20 cellular contexts compared by ENCODE assay signal in genomic region chr6:28078050-28078449, GRCh38. TPM values are rescaled to one million over a fixed set of nuclear protein-coding genes. Genes with fewer than 3 reads are reported as not detected.
A peak's percentile ranks its signal among the peaks of the same experiment; 100 is the strongest.
DNase-seq lines count a peak whose midpoint lies in the region; ATAC-seq and TF ChIP-seq lines count a peak whose summit lies in the region.
"Had no signal": no experiment of that assay in that cellular context is flagged by ENCODE, and none has a peak within 500 bp of the region (broad histone marks: within the 10 kb centered on the region; RNA-seq: fewer than 3 reads in every experiment).

No MANE protein-coding gene starts in this region.

- peaks cover 15% of the 10 kb centered on the region for H3K4me1 ChIP-seq in CD8-positive, alpha-beta memory T cell (ENCODE audit: insufficient read depth, low read length)
- peaks cover 0 to 15% (median 9%) of the 10 kb centered on the region in 4 donors for H3K4me1 ChIP-seq in tibial nerve
- peaks cover 7% of the 10 kb centered on the region for H3K4me1 ChIP-seq in suprapubic skin

- H3K36me3 Mint-ChIP-seq in CD8-positive, alpha-beta memory T cell: peaks cover 0 to 9% (median 0%) of the 10 kb centered on the region in 3 donors
- peaks cover 4% of the 10 kb centered on the region for H3K36me3 Mint-ChIP-seq in activated T-helper 1 cell treated with anti-CD3 and anti-CD28 coated beads, Interleukin-12 subunit alpha, Interleukin-12 subunit beta, Interleukin-2, Interleukin-4 antibody, amounts not matched to agents 30 ng/mL and 10 ng/mL and 1 ng/mL, durations not matched to agents 14 hours and 24 hours and 36 hours (ENCODE audit: low read depth)
- no peaks in the 10 kb centered on the region for H3K36me3 Mint-ChIP-seq in naive thymus-derived CD8-positive, alpha-beta T cell
- H3K36me3 Mint-ChIP-seq in type B pancreatic cell: peaks cover 4% of the 10 kb centered on the region

- no peak for ATAC-seq in naive thymus-derived CD8-positive, alpha-beta T cell
- ATAC-seq: GM23338, HepG2 had no signal

- no peak for TF ChIP-seq POLR2A in tibial nerve (IDR thresholded peaks at IDR 0.05)
- no peak for TF ChIP-seq POLR2A in suprapubic skin (IDR thresholded peaks at IDR 0.05)

- no peaks in the 10 kb centered on the region for H3K9me3 ChIP-seq in CD8-positive, alpha-beta memory T cell (ENCODE audit: low read length)
- H3K9me3 ChIP-seq in tibial nerve: no peaks in the 10 kb centered on the region
- no peaks in the 10 kb centered on the region for H3K9me3 ChIP-seq in suprapubic skin

- no peak overlapping the region for H3K4me3 ChIP-seq in CD8-positive, alpha-beta memory T cell (ENCODE audit: low read length)
- H3K4me3 ChIP-seq in tibial nerve (no peak overlapping the region), suprapubic skin (no peak overlapping the region)
- H3K4me3 ChIP-seq: GM23338 had no signal

- H3K27me3 ChIP-seq in CD8-positive, alpha-beta memory T cell (ENCODE audit: insufficient read depth, low read length, poor library complexity, severe bottlenecking): no peaks in the 10 kb centered on the region
- H3K27me3 ChIP-seq in tibial nerve (no peaks in the 10 kb centered on the region), suprapubic skin (no peaks in the 10 kb centered on the region)

- H3K27me3 Mint-ChIP-seq in CD8-positive, alpha-beta memory T cell: peaks cover 0 to 7% of the 10 kb centered on the region in 2 donors
- peaks cover 5% of the 10 kb centered on the region for H3K27me3 Mint-ChIP-seq in activated T-helper 1 cell treated with anti-CD3 and anti-CD28 coated beads, Interleukin-12 subunit alpha, Interleukin-12 subunit beta, Interleukin-2, Interleukin-4 antibody, amounts not matched to agents 30 ng/mL and 10 ng/mL and 1 ng/mL, durations not matched to agents 14 hours and 24 hours and 36 hours (ENCODE audit: insufficient read depth)
- peaks cover 0 to 3% (median 1%) of the 10 kb centered on the region in 5 donors for H3K27me3 Mint-ChIP-seq in naive thymus-derived CD8-positive, alpha-beta T cell
- peaks cover 8% of the 10 kb centered on the region for H3K27me3 Mint-ChIP-seq in type B pancreatic cell

- H3K36me3 ChIP-seq in CD8-positive, alpha-beta memory T cell (ENCODE audit: insufficient read depth, low read length): no peaks in the 10 kb centered on the region
- H3K36me3 ChIP-seq in tibial nerve: no peaks in the 10 kb centered on the region
- H3K36me3 ChIP-seq in suprapubic skin: no peaks in the 10 kb centered on the region

- peak overlapping the region in 5 of 8 donors; percentile 58 to 100 (median 75) for H3K27ac Mint-ChIP-seq in CD8-positive, alpha-beta memory T cell
- no peak overlapping the region for H3K27ac Mint-ChIP-seq in activated T-helper 1 cell treated with anti-CD3 and anti-CD28 coated beads, Interleukin-12 subunit alpha, Interleukin-12 subunit beta, Interleukin-2, Interleukin-4 antibody, amounts not matched to agents 30 ng/mL and 10 ng/mL and 1 ng/mL, durations not matched to agents 14 hours and 24 hours and 36 hours
- H3K27ac Mint-ChIP-seq in naive thymus-derived CD8-positive, alpha-beta T cell: peak overlapping the region in 6 of 10 donors; percentile 32 to 100 (median 63)
- H3K27ac Mint-ChIP-seq in type B pancreatic cell: peak overlapping the region; percentile 76
- H3K27ac Mint-ChIP-seq: GM23338 had no signal

- H3K27ac ChIP-seq in CD8-positive, alpha-beta memory T cell (ENCODE audit: low read depth, low read length): no peak overlapping the region
- no peak overlapping the region for H3K27ac ChIP-seq in tibial nerve
- H3K27ac ChIP-seq in suprapubic skin: no peak overlapping the region
- H3K27ac ChIP-seq: HL-60 had no signal

- no peak for DNase-seq in CD8-positive, alpha-beta memory T cell
- DNase-seq in activated T-helper 1 cell treated with anti-CD3 and anti-CD28 coated beads, Interleukin-12 subunit alpha, Interleukin-12 subunit beta, Interleukin-2, Interleukin-4 antibody, amounts not matched to agents 30 ng/mL and 10 ng/mL and 1 ng/mL, durations not matched to agents 14 hours and 24 hours and 36 hours (ENCODE audit: low spot score): no peak
- no peak for DNase-seq in naive thymus-derived CD8-positive, alpha-beta T cell
- DNase-seq in type B pancreatic cell (ENCODE audit: extremely low spot score, unreplicated experiment) (no peak), tibial nerve (ENCODE audit: low spot score in 2 of 2) (no peak), suprapubic skin (ENCODE audit: low spot score in 2 of 2) (no peak), hepatic stellate cell (ENCODE audit: low spot score) (no peak)
- DNase-seq: CD4-positive, alpha-beta memory T cell; HCEC 1CT; KG1; NCI-H1092 treated with DMSO at 0.1 percent for 48 hours; NCI-H1436 treated with DMSO at 0.1 percent for 48 hours; NCI-H2029; NCI-H2227 treated with DMSO at 0.1 percent for 48 hours; NCI-H510A; NCI-H748 treated with DMSO at 0.1 percent for 48 hours; SIG-M5 had no signal

- TF ChIP-seq EP300 in tibial nerve (IDR thresholded peaks at IDR 0.05): no peak
- no peak for TF ChIP-seq EP300 in suprapubic skin (IDR thresholded peaks at IDR 0.05)

- intact Hi-C loops in activated T-helper 1 cell treated with anti-CD3 and anti-CD28 coated beads, Interleukin-12 subunit alpha, Interleukin-12 subunit beta, Interleukin-2, Interleukin-4 antibody, amounts not matched to agents 30 ng/mL and 10 ng/mL and 1 ng/mL, durations not matched to agents 14 hours and 24 hours and 36 hours (cut with micrococcal nuclease): no loop called here

- peaks cover 18 to 25% (median 18%) of the 10 kb centered on the region in 3 donors for H3K4me1 Mint-ChIP-seq in CD8-positive, alpha-beta memory T cell
- peaks cover 21% of the 10 kb centered on the region for H3K4me1 Mint-ChIP-seq in activated T-helper 1 cell treated with anti-CD3 and anti-CD28 coated beads, Interleukin-12 subunit alpha, Interleukin-12 subunit beta, Interleukin-2, Interleukin-4 antibody, amounts not matched to agents 30 ng/mL and 10 ng/mL and 1 ng/mL, durations not matched to agents 14 hours and 24 hours and 36 hours (ENCODE audit: low read depth)
- peaks cover 11 to 32% (median 18%) of the 10 kb centered on the region in 4 donors for H3K4me1 Mint-ChIP-seq in naive thymus-derived CD8-positive, alpha-beta T cell
- H3K4me1 Mint-ChIP-seq in type B pancreatic cell (ENCODE audit: unreplicated experiment): peaks cover 5% of the 10 kb centered on the region

- POLR2A ChIA-PET in CD8-positive, alpha-beta memory T cell (lab: Charles Lee): interaction anchor here (0.6 kb wide), 1 partner anchor 27 kb away, joined by 3 read pairs; no protein-coding TSS in a partner anchor
- POLR2A ChIA-PET in naive thymus-derived CD8-positive, alpha-beta T cell (lab: Charles Lee): no interaction called here

- no peak for TF ChIP-seq CTCF in type B pancreatic cell (conservative IDR thresholded peaks at IDR 0.05)
- TF ChIP-seq CTCF in tibial nerve (IDR thresholded peaks at IDR 0.05): no peak
- no peak for TF ChIP-seq CTCF in suprapubic skin (IDR thresholded peaks at IDR 0.05)

- peak overlapping the region in 1 of 7 donors; percentile 61 for H3K4me3 Mint-ChIP-seq in CD8-positive, alpha-beta memory T cell
- peak overlapping the region; percentile 25 for H3K4me3 Mint-ChIP-seq in activated T-helper 1 cell treated with anti-CD3 and anti-CD28 coated beads, Interleukin-12 subunit alpha, Interleukin-12 subunit beta, Interleukin-2, Interleukin-4 antibody, amounts not matched to agents 30 ng/mL and 10 ng/mL and 1 ng/mL, durations not matched to agents 14 hours and 24 hours and 36 hours
- H3K4me3 Mint-ChIP-seq in naive thymus-derived CD8-positive, alpha-beta T cell: peak overlapping the region in 3 of 10 donors; percentile 13 to 98 (median 35)
- peak overlapping the region; percentile 61 for H3K4me3 Mint-ChIP-seq in type B pancreatic cell

- peaks cover 0 to 1% (median 0%) of the 10 kb centered on the region in 5 donors for H3K9me3 Mint-ChIP-seq in CD8-positive, alpha-beta memory T cell
- H3K9me3 Mint-ChIP-seq in activated T-helper 1 cell treated with anti-CD3 and anti-CD28 coated beads, Interleukin-12 subunit alpha, Interleukin-12 subunit beta, Interleukin-2, Interleukin-4 antibody, amounts not matched to agents 30 ng/mL and 10 ng/mL and 1 ng/mL, durations not matched to agents 14 hours and 24 hours and 36 hours: no peaks in the 10 kb centered on the region
- no peaks in the 10 kb centered on the region for H3K9me3 Mint-ChIP-seq in naive thymus-derived CD8-positive, alpha-beta T cell
- H3K9me3 Mint-ChIP-seq in type B pancreatic cell: peaks cover 5% of the 10 kb centered on the region

- CTCF ChIA-PET in CD8-positive, alpha-beta memory T cell (lab: Charles Lee): no interaction called here

RNA-seq across cellular contexts. Expression of gene ZNF165, which starts 2.3 kb away (rescaled TPM):
- 1 to 10 TPM; 1.6 to 1.9 TPM for total RNA-seq in CD8-positive, alpha-beta memory T cell
- polyA plus RNA-seq in CD8-positive, alpha-beta memory T cell: 0.78 TPM
- total RNA-seq in activated T-helper 1 cell treated with anti-CD3 and anti-CD28 coated beads, Interleukin-12 subunit alpha, Interleukin-12 subunit beta, Interleukin-2, Interleukin-4 antibody, amounts not matched to agents 30 ng/mL and 10 ng/mL and 1 ng/mL, durations not matched to agents 14 hours and 24 hours and 36 hours: 0.12 and 0.41 TPM in 2 replicates
- total RNA-seq in naive thymus-derived CD8-positive, alpha-beta T cell: 1 to 10 TPM in 1 of 2 experiments, under 1 TPM in 1; 0.83 to 1.0 TPM
- 1 to 10 TPM in 1 of 3 donors, under 1 TPM in 2; 0.44 to 1.3 (median 0.90) TPM for polyA plus RNA-seq in naive thymus-derived CD8-positive, alpha-beta T cell
- total RNA-seq in type B pancreatic cell (ENCODE audit: low replicate concordance) (4.3 and 8.4 TPM in 2 replicates), tibial nerve (1 to 10 TPM in 1 of 4 donors, under 1 TPM in 3; 0.30 to 2.2 (median 0.43) TPM), suprapubic skin (1 to 10 TPM in 3 of 4 donors, under 1 TPM in 1; 0.64 to 2.4 (median 2.0) TPM)

RNA-seq across cellular contexts. Expression of gene ZSCAN16, which starts 46.4 kb away (rescaled TPM):
- 1 to 10 TPM; 5.3 to 5.8 TPM for total RNA-seq in CD8-positive, alpha-beta memory T cell
- polyA plus RNA-seq in CD8-positive, alpha-beta memory T cell: 11.5 TPM
- total RNA-seq in activated T-helper 1 cell treated with anti-CD3 and anti-CD28 coated beads, Interleukin-12 subunit alpha, Interleukin-12 subunit beta, Interleukin-2, Interleukin-4 antibody, amounts not matched to agents 30 ng/mL and 10 ng/mL and 1 ng/mL, durations not matched to agents 14 hours and 24 hours and 36 hours: 4.8 TPM in 2 replicates
- 10 to 100 TPM; 13.9 TPM for total RNA-seq in naive thymus-derived CD8-positive, alpha-beta T cell
- polyA plus RNA-seq in naive thymus-derived CD8-positive, alpha-beta T cell: 10 to 100 TPM in 2 of 3 donors, 1 to 10 TPM in 1; 6.0 to 13.2 (median 11.5) TPM
- 8.9 and 12.1 TPM in 2 replicates for total RNA-seq in type B pancreatic cell (ENCODE audit: low replicate concordance)
- 1 to 10 TPM in 3 of 4 donors, under 1 TPM in 1; 0.78 to 9.9 (median 3.6) TPM for total RNA-seq in tibial nerve
- 1 to 10 TPM; 2.4 to 7.6 (median 4.2) TPM for total RNA-seq in suprapubic skin
